In the genomic region with DNA sequence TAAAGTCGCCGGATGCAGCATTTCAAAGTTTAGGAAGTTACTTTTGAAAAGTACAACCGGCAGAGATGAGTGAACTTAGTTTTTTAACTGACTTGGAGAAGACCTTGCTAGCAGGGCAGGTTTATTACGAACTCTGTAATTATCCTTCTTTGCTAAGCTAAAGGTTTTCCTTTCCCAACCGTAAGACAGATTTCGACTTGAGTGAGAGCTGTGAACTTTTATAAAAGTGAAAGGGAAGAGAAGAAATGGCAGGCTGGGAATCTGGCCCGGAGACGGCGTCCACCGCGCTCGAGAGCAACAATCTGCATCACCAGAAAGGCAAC, we compare ENCODE assay signal across 8 cellular contexts. TPM values are rescaled to one million over a fixed set of nuclear protein-coding genes. Genes with fewer than 3 reads are reported as not detected.
A peak's percentile ranks its signal among the peaks of the same experiment; 100 is the strongest.
DNase-seq lines count a peak whose midpoint lies in the region; ATAC-seq and TF ChIP-seq lines count a peak whose summit lies in the region.

No MANE protein-coding gene starts in this region.

- H3K27ac ChIP-seq in SJCRH30 (peak overlapping the region; percentile 73), skeletal muscle tissue (ENCODE audit: low read depth, low read length) (peak overlapping the region; percentile 91)

- H3K4me1 ChIP-seq in SJCRH30 (peaks cover 11% of the 10 kb centered on the region), skeletal muscle tissue (ENCODE audit: control insufficient read depth in 3 of 3, insufficient read depth in 3 of 3, low read length in 3 of 3) (peaks cover 17 to 29% (median 18%) of the 10 kb centered on the region in 3 donors)

- H3K27me3 ChIP-seq in SJCRH30 (no peaks in the 10 kb centered on the region), skeletal muscle tissue (ENCODE audit: control insufficient read depth in 3 of 3, insufficient read depth in 3 of 3, low read length in 3 of 3) (no peaks in the 10 kb centered on the region)

- no peak for TF ChIP-seq CTCF in fibroblast of villous mesenchyme (IDR thresholded peaks at IDR 0.05; ENCODE audit: insufficient read depth, low read depth, low read length)

- peak overlapping the region; percentile 70 for H3K4me3 ChIP-seq in SJCRH30
- peak overlapping the region; percentile 71 for H3K4me3 ChIP-seq in fibroblast of villous mesenchyme (ENCODE audit: low read depth, low read length)
- H3K4me3 ChIP-seq in skeletal muscle tissue (ENCODE audit: low read length in 3 of 3): peak overlapping the region; percentile 86 to 89 (median 89)

- ATAC-seq in HG02588 (IDR thresholded peaks at IDR 0.05; ENCODE audit: unreplicated experiment) (no peak), GM21360 (IDR thresholded peaks at IDR 0.05; ENCODE audit: unreplicated experiment) (no peak)

- DNase-seq in NCI-H146 treated with DMSO at 0.1 percent for 48 hours (lab: John Stamatoyannopoulos, UW; ENCODE audit: unreplicated experiment): peak; percentile 35
- no peak for DNase-seq in NCI-H146 (lab: John Stamatoyannopoulos, UW)
- no peak for DNase-seq in SJCRH30
- DNase-seq in fibroblast of villous mesenchyme (ENCODE audit: low read depth): no peak
- DNase-seq in stimulated activated naive CD4-positive, alpha-beta T cell treated with Interleukin-2 at 50 U/mL for 16 hours (lab: John Stamatoyannopoulos, UW): no peak

- H3K9ac ChIP-seq in skeletal muscle tissue (ENCODE audit: low read depth in 1 of 3, low read length in 3 of 3): peak overlapping the region; percentile 88 to 91 (median 91)

- no peaks in the 10 kb centered on the region; the same call in 1 of the 2 replicates for H3K9me3 ChIP-seq in SJCRH30 (replicated peaks)
- no peaks in the 10 kb centered on the region for H3K9me3 ChIP-seq in skeletal muscle tissue (ENCODE audit: control insufficient read depth in 3 of 3, low read length in 3 of 3)

- peaks cover 3% of the 10 kb centered on the region; the same call in 1 of the 2 replicates for H3K36me3 ChIP-seq in SJCRH30
- no peaks in the 10 kb centered on the region for H3K36me3 ChIP-seq in skeletal muscle tissue (ENCODE audit: control insufficient read depth in 3 of 3, insufficient read depth in 3 of 3, low read length in 3 of 3)

RNA-seq across cellular contexts. Expression of a gene that starts 0.7 kb away (rescaled TPM):
- total RNA-seq in SJCRH30 (2014; rRNA removed; shearing (Covaris generic)): 80.2 and 84.4 TPM in 2 replicates
- total RNA-seq in fibroblast of villous mesenchyme (209 and 244 TPM in 2 replicates), skeletal muscle tissue (55.3 TPM)
